Comparison of ENCODE assay signal across 1 cellular context in the genomic region with DNA sequence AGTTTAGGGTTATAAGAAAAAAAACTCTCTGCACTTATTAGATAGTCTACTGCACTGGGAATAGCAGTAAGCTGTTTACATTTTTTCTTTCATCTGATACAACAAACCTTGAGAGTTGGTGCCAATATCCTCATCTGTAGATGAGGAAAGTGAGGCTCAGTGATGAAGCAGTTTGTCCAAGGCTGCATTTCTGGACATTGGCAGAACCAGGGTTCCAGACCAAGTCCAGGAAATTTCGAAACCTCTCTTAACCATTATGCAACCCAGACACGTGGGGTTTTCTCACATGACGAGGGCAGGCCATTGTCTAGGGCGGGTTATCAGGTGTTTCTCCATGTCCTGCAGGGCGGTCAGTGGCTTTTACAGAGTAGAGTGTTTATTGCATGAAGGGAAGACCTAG.
TF ChIP-seq lines count a peak whose summit lies in the region.

No MANE protein-coding gene starts in this region.

TF ChIP-seq in K562, 482 proteins besides CTCF, POLR2A, EP300 and RAD21 (continued from another document):
- TF ChIP-seq SMAD4 (CRISPR knock-in tag; conservative IDR thresholded peaks at IDR 0.05) (peak; percentile 90), TEAD1 (CRISPR knock-in tag; IDR thresholded peaks at IDR 0.05) (peak in 1 of 2 experiments; percentile 59; a peak in 1 of 4 replicates), ELF2 (CRISPR knock-in tag; IDR thresholded peaks at IDR 0.05) (0 out of 2 replicates have a peak, but pooled peaks have one; percentile 21), POLR2AphosphoS5 (IDR thresholded peaks at IDR 0.05; ENCODE audit: control insufficient read depth, insufficient read depth, low read depth, low read length) (no peak; the same call in 1 of the 2 replicates), ZNF408 (CRISPR knock-in tag; IDR thresholded peaks at IDR 0.05; ENCODE audit: low read depth) (no peak), ELF1 (tag; IDR thresholded peaks at IDR 0.05) (0 out of 2 replicates have a peak, but pooled peaks have one; percentile 4), RUNX1 (IDR thresholded peaks at IDR 0.05; ENCODE audit: low read depth) (no peak)
- TF ChIP-seq, protein P1, sequence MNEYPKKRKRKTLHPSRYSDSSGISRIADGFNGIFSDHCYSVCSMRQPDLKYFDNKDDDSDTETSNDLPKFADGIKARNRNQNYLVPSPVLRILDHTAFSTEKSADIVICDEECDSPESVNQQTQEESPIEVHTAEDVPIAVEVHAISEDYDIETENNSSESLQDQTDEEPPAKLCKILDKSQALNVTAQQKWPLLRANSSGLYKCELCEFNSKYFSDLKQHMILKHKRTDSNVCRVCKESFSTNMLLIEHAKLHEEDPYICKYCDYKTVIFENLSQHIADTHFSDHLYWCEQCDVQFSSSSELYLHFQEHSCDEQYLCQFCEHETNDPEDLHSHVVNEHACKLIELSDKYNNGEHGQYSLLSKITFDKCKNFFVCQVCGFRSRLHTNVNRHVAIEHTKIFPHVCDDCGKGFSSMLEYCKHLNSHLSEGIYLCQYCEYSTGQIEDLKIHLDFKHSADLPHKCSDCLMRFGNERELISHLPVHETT (CRISPR knock-in tag; conservative IDR thresholded peaks at IDR 0.05 in 1 of 2, IDR thresholded peaks at IDR 0.05 in 1 of 2), result peak in 1 of 2 experiments; percentile 60; a peak in 1 of 4 replicates
- TF ChIP-seq, protein P2, sequence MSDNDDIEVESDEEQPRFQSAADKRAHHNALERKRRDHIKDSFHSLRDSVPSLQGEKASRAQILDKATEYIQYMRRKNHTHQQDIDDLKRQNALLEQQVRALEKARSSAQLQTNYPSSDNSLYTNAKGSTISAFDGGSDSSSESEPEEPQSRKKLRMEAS (CRISPR knock-in tag; IDR thresholded peaks at IDR 0.05), result peak; percentile 33; the same call in 1 of the 2 replicates
